Comparison of ENCODE assay signal across 25 cellular contexts in genomic region chr14:51000566-51000965, GRCh38.
"Had no signal": no experiment of that assay in that cellular context is flagged by ENCODE, and none has a peak within 500 bp of the region (broad histone marks: within the 10 kb centered on the region; RNA-seq: fewer than 3 reads in every experiment).

No MANE protein-coding gene starts in this region.

- H3K4me2 ChIP-seq: neural progenitor cell had no signal

- H3K4me3 ChIP-seq: lower lobe of right lung, neural progenitor cell, ovary, skin epidermis, stomach, suprapubic skin, thoracic aorta, tibial artery, vagina had no signal

- H2AFZ ChIP-seq: neural progenitor cell had no signal

- H3K27ac ChIP-seq: lower lobe of right lung, neural progenitor cell, ovary, skin epidermis, stomach, suprapubic skin, thoracic aorta, tibial artery, vagina had no signal

- H3K36me3 ChIP-seq: lower lobe of right lung, neural progenitor cell, ovary, stomach, suprapubic skin, thoracic aorta, tibial artery, vagina had no signal

- H3K27me3 ChIP-seq: neural progenitor cell, ovary, stomach, suprapubic skin, tibial artery, vagina had no signal

- H3K4me1 ChIP-seq: lower lobe of right lung, vagina had no signal

- ATAC-seq: left cardiac atrium; left lobe of liver; left ventricle myocardium superior; lower lobe of right lung; naive thymus-derived CD8-positive, alpha-beta T cell; right cardiac atrium; sciatic nerve; stimulated activated naive B cell treated with anti-CD40 and anti-IgM and Interleukin-4, amounts not matched to agents 10 μg/mL and 1 μg/mL and 100 μg/mL, for 72 hours; stimulated activated naive CD8-positive, alpha-beta T cell treated with anti-CD3 and anti-CD28 coated beads, Interleukin-15, Interleukin-2, amounts not matched to agents 100 U/mL and 50 U/mL, for 24 hours had no signal

- H3K9ac ChIP-seq: neural progenitor cell had no signal

- H3K9me3 ChIP-seq: lower lobe of right lung, ovary, stomach, suprapubic skin, thoracic aorta, tibial artery, vagina had no signal

- DNase-seq: hippocampal formation; kidney glomerular epithelial cell; left cardiac atrium; left ventricle myocardium superior; lower lobe of right lung; mammary epithelial cell; mesenchymal stem cell; naive thymus-derived CD8-positive, alpha-beta T cell; ovary; right cardiac atrium; stimulated activated CD4-positive, alpha-beta T cell treated with anti-CD3 and anti-CD28 coated beads, Interleukin-12 subunit alpha, Interleukin-12 subunit beta, amount 100 ng/mL, for 4 hours; stimulated activated CD4-positive, alpha-beta T cell treated with anti-CD3 and anti-CD28 coated beads, Interleukin-15, amount 100 ng/mL, for 24 hours; stimulated activated CD4-positive, alpha-beta T cell treated with anti-CD3 and anti-CD28 coated beads, Interleukin-2, amount 100 ng/mL, for 24 hours; stimulated activated CD4-positive, alpha-beta T cell treated with anti-CD3 and anti-CD28 coated beads, Interleukin-4, amount 100 ng/mL, for 1 hour; stimulated activated naive B cell treated with anti-CD40 and anti-IgM and Interleukin-4, amounts not matched to agents 10 μg/mL and 1 μg/mL and 100 μg/mL, for 72 hours; stimulated activated naive CD8-positive, alpha-beta T cell treated with anti-CD3 and anti-CD28 coated beads, Interleukin-15, Interleukin-2, amounts not matched to agents 100 U/mL and 50 U/mL, for 24 hours; stomach; tibial artery had no signal
